In genomic region chr16:23803591-23804123, GRCh38 we compare ENCODE assay signal across 1 cellular context.
TF ChIP-seq lines count a peak whose summit lies in the region.

No MANE protein-coding gene starts in this region.

TF ChIP-seq in K562, 482 proteins besides CTCF, POLR2A, EP300 and RAD21 (continued from another document and continues in another):
- TF ChIP-seq MGA (IDR thresholded peaks at IDR 0.05): 0 out of 2 replicates have a peak, but pooled peaks have one; percentile 34
- peak; percentile 11; the same call in 1 of the 2 replicates for TF ChIP-seq CREB3L1 (IDR thresholded peaks at IDR 0.05; ENCODE audit: borderline replicate concordance, low read depth)
- TF ChIP-seq CREB3 (tag; conservative IDR thresholded peaks at IDR 0.05; ENCODE audit: low read depth): 0 out of 2 replicates have a peak, but pooled peaks have one; percentile 27
- no peak for TF ChIP-seq TCF15 (CRISPR knock-in tag; IDR thresholded peaks at IDR 0.05)
- no peak for TF ChIP-seq SMAD2 (IDR thresholded peaks at IDR 0.05; ENCODE audit: low read depth, low read length)
- TF ChIP-seq CEBPG (CRISPR knock-in tag; IDR thresholded peaks at IDR 0.05): no peak
- no peak for TF ChIP-seq CEBPG (tag; conservative IDR thresholded peaks at IDR 0.05 in 1 of 2, IDR thresholded peaks at IDR 0.05 in 1 of 2)
- 0 out of 4 replicates have a peak, but pooled peaks of 1 of the 2 experiments have one; percentile 36 for TF ChIP-seq CSDE1 (IDR thresholded peaks at IDR 0.05)
- TF ChIP-seq CGGBP1 (CRISPR knock-in tag; IDR thresholded peaks at IDR 0.05): no peak
- TF ChIP-seq ARID3B (CRISPR knock-in tag; IDR thresholded peaks at IDR 0.05; ENCODE audit: borderline replicate concordance): no peak
- peak; percentile 44 for TF ChIP-seq RBFOX2 (IDR thresholded peaks at IDR 0.05; ENCODE audit: low read depth, low read length)
- no peak for TF ChIP-seq NFE2 (IDR thresholded peaks at IDR 0.05; ENCODE audit: low read depth)
- no peak for TF ChIP-seq ZNF644 (tag; IDR thresholded peaks at IDR 0.05; ENCODE audit: low read depth)
- no peak for TF ChIP-seq ZNF121 (CRISPR knock-in tag; conservative IDR thresholded peaks at IDR 0.05)
- no peak for TF ChIP-seq ZNF436 (CRISPR knock-in tag; IDR thresholded peaks at IDR 0.05)
- TF ChIP-seq FOXO4 (CRISPR knock-in tag; IDR thresholded peaks at IDR 0.05): no peak
- TF ChIP-seq CAMTA2 (CRISPR knock-in tag; conservative IDR thresholded peaks at IDR 0.05): no peak
- no peak for TF ChIP-seq ZNF780A (CRISPR knock-in tag; IDR thresholded peaks at IDR 0.05)
- TF ChIP-seq NR4A1 (CRISPR knock-in tag; IDR thresholded peaks at IDR 0.05): no peak
- TF ChIP-seq NR4A1 (tag; IDR thresholded peaks at IDR 0.05): no peak
- TF ChIP-seq ZMIZ1 (IDR thresholded peaks at IDR 0.05; ENCODE audit: low read depth in 2 of 2, low read length in 2 of 2): no peak
- TF ChIP-seq ZBTB34 (CRISPR knock-in tag; IDR thresholded peaks at IDR 0.05): no peak
- no peak for TF ChIP-seq PHB (CRISPR knock-in tag; IDR thresholded peaks at IDR 0.05)
- TF ChIP-seq TFAP4 (CRISPR knock-in tag; IDR thresholded peaks at IDR 0.05; ENCODE audit: borderline replicate concordance): peak; percentile 45; the same call in 1 of the 2 replicates
- TF ChIP-seq NCOA6 (IDR thresholded peaks at IDR 0.05): no peak
- no peak for TF ChIP-seq ZNF224 (CRISPR knock-in tag; IDR thresholded peaks at IDR 0.05)
